ENCODE assay signal across 15 cellular contexts in genomic region chr6:84065718-84066290, GRCh38. TPM values are rescaled to one million over a fixed set of nuclear protein-coding genes. Genes with fewer than 3 reads are reported as not detected.
DNase-seq lines count a peak whose midpoint lies in the region; ATAC-seq, FAIRE-seq and TF ChIP-seq lines count a peak whose summit lies in the region.
"Had no signal": no experiment of that assay in that cellular context is flagged by ENCODE, and none has a peak within 500 bp of the region (broad histone marks: within the 10 kb centered on the region; RNA-seq: fewer than 3 reads in every experiment).

No MANE protein-coding gene starts in this region.

- no peak for TF ChIP-seq RAD21 in IMR-90 (IDR thresholded peaks at IDR 0.05; ENCODE audit: low read length)

- no peak overlapping the region for H4K91ac ChIP-seq in IMR-90 (ENCODE audit: insufficient read depth, low read depth, low read length)

- WGBS in IMR-90 (ENCODE audit: extremely low coverage in 2 of 2, insufficient read length in 1 of 2), 2 experiments = no CpG with 5 or more reads among the region's 2 CpGs

- in situ Hi-C loops in IMR-90 (cut with MboI; ENCODE audit: low sequenced_read_pairs) = no loop called here

- H3K4me3 ChIP-seq in AG09309 (ENCODE audit: control insufficient read depth, low read depth, low read length) (no peak overlapping the region), IMR-90 (ENCODE audit: insufficient read depth, low read depth, low read length) (no peak overlapping the region), adipocyte (ENCODE audit: low read length) (no peak overlapping the region)
- H3K4me3 ChIP-seq: pancreas, testis had no signal

- H3K23ac ChIP-seq in IMR-90 (ENCODE audit: low read depth, low read length) = no peak overlapping the region

- H2BK15ac ChIP-seq in IMR-90 (ENCODE audit: low read depth, low read length) = no peak overlapping the region

- TF ChIP-seq CTCF in AG09309 (IDR thresholded peaks at IDR 0.05; ENCODE audit: control insufficient read depth, insufficient read depth, low read depth, low read length, missing control alignments) = no peak
- TF ChIP-seq CTCF in IMR-90 (conservative IDR thresholded peaks at IDR 0.05; ENCODE audit: low read depth, low read length) = no peak

- no peak overlapping the region for H3K18ac ChIP-seq in IMR-90 (ENCODE audit: low read depth, low read length)

- no peak overlapping the region for H3K27ac ChIP-seq in IMR-90 (ENCODE audit: insufficient read depth, low read length)
- H3K27ac ChIP-seq: pancreas, testis had no signal

- no peak overlapping the region for H2BK20ac ChIP-seq in IMR-90 (ENCODE audit: low read depth, low read length)

- H3K4me1 ChIP-seq in IMR-90 (ENCODE audit: control insufficient read depth, insufficient read depth, low read length) (no peaks in the 10 kb centered on the region), adipocyte (ENCODE audit: control insufficient read depth, insufficient read depth, low read length) (peaks cover 21% of the 10 kb centered on the region)
- H3K4me1 ChIP-seq: pancreas, testis had no signal

- H3K56ac ChIP-seq in IMR-90 (ENCODE audit: extremely low read depth, insufficient read depth, low read length) = no peak overlapping the region

- no peak for TF ChIP-seq POLR2A in IMR-90 (IDR thresholded peaks at IDR 0.05; ENCODE audit: low read depth, low read length)

- CTCF ChIA-PET in IMR-90 (lab: Yijun Ruan, JAX) = no interaction called here

- no peak overlapping the region for H4K5ac ChIP-seq in IMR-90 (ENCODE audit: low read depth, low read length)

- H3K27me3 ChIP-seq in IMR-90 (ENCODE audit: control insufficient read depth, insufficient read depth, low read length) (no peaks in the 10 kb centered on the region), adipocyte (replicated peaks; ENCODE audit: control insufficient read depth, insufficient read depth, low read length) (no peaks in the 10 kb centered on the region)
- H3K27me3 ChIP-seq: pancreas, testis had no signal

- BruUV-seq in IMR-90 (replicated peaks; lab: Mats Ljungman, UMichigan) = no TSS peak

- H3K9ac ChIP-seq in IMR-90 (ENCODE audit: low read depth, low read length) (no peak overlapping the region), adipocyte (ENCODE audit: low read length) (no peak overlapping the region)

- no peak overlapping the region for H2AFZ ChIP-seq in IMR-90 (replicated peaks; ENCODE audit: low read length, poor library complexity)

- H3K14ac ChIP-seq in IMR-90 (replicated peaks; ENCODE audit: low read depth, low read length) = no peak overlapping the region

- H4K20me1 ChIP-seq in IMR-90 (ENCODE audit: insufficient read depth, low read length) = no peaks in the 10 kb centered on the region

- H3K4me2 ChIP-seq in IMR-90 (ENCODE audit: low read depth, low read length) = no peak overlapping the region

- no peaks in the 10 kb centered on the region for H3K9me1 ChIP-seq in IMR-90 (ENCODE audit: insufficient read depth, low read length)

- H2BK5ac ChIP-seq in IMR-90 (ENCODE audit: low read depth, low read length, poor library complexity, severe bottlenecking) = no peak overlapping the region

- ATAC-seq in IMR-90 (ENCODE audit: low read depth) = no peak
- ATAC-seq: Right ventricle myocardium inferior had no signal

- H2AK5ac ChIP-seq in IMR-90 (ENCODE audit: low read depth, low read length) = no peak overlapping the region

- no peak overlapping the region for H3K4ac ChIP-seq in IMR-90 (ENCODE audit: low read depth, low read length)

- intact Hi-C loops in IMR-90 (cut with micrococcal nuclease) = no loop called here

- H2AK9ac ChIP-seq in IMR-90 (replicated peaks; ENCODE audit: low read depth, low read length, poor library complexity) = no peak overlapping the region

- no peaks in the 10 kb centered on the region for H3K79me1 ChIP-seq in IMR-90 (ENCODE audit: low read depth in 1 of 2, low read length in 2 of 2)

- dilution Hi-C loops in IMR-90 (cut with HindIII; ENCODE audit: low sequenced_read_pairs, unreplicated experiment) = no loop called here

- no peak overlapping the region for H4K8ac ChIP-seq in IMR-90 (ENCODE audit: low read depth in 2 of 2, low read length in 2 of 2)

- DNase-seq in AG09309 (ENCODE audit: low read depth) (peak; percentile 72), IMR-90 (peak; percentile 5), adipocyte (ENCODE audit: low read depth) (peak; percentile 56), T-helper 2 cell (no peak), NAMALWA (ENCODE audit: low spot score) (no peak)
- no peak for DNase-seq in activated naive CD4-positive, alpha-beta T cell (lab: John Stamatoyannopoulos, UW)
- no peak for DNase-seq in activated effector memory CD4-positive, alpha-beta T cell treated with anti-CD3 and anti-CD28 coated beads, Interleukin-2, amount 50 U/mL, for 16 hours
- DNase-seq: activated CD4-positive, alpha-beta T cell treated with anti-CD3 and anti-CD28 coated beads for 4 hours; activated gamma-delta T cell treated with Interleukin-2 at 50 U/mL for 16 hours; effector CD8-positive, alpha-beta T cell; NCI-H1694; pancreas; testis had no signal

- FAIRE-seq in islet of Langerhans (lab: Jason Lieb, UNC) = peak; percentile 38
- FAIRE-seq: pancreas had no signal

- POLR2A ChIA-PET in IMR-90 (lab: Charles Lee; ENCODE audit: unreplicated experiment) = no interaction called here

- H3K36me3 ChIP-seq in IMR-90 (ENCODE audit: control insufficient read depth, insufficient read depth, low read length) (no peaks in the 10 kb centered on the region), adipocyte (ENCODE audit: control insufficient read depth, insufficient read depth, low read length, severe bottlenecking) (no peaks in the 10 kb centered on the region)
- H3K36me3 ChIP-seq: pancreas had no signal

- H3K9me3 ChIP-seq in IMR-90 (ENCODE audit: control insufficient read depth, insufficient read depth, low read length) (no peaks in the 10 kb centered on the region), adipocyte (ENCODE audit: control insufficient read depth, low read length) (no peaks in the 10 kb centered on the region)
- H3K9me3 ChIP-seq: pancreas, testis had no signal

- no peak overlapping the region for H2BK120ac ChIP-seq in IMR-90 (ENCODE audit: low read depth, low read length)

TF ChIP-seq in IMR-90, 13 proteins besides CTCF, POLR2A, EP300 and RAD21:
- TF ChIP-seq MAFK (IDR thresholded peaks at IDR 0.05; ENCODE audit: low read depth, low read length) (no peak), MXI1 (IDR thresholded peaks at IDR 0.05; ENCODE audit: borderline replicate concordance, low read depth, low read length) (no peak), RFX5 (IDR thresholded peaks at IDR 0.05; ENCODE audit: low read depth, low read length) (no peak), ELK1 (IDR thresholded peaks at IDR 0.05; ENCODE audit: borderline replicate concordance, low read depth, low read length) (no peak), USF2 (IDR thresholded peaks at IDR 0.05; ENCODE audit: low read depth, low read length) (no peak), MAZ (IDR thresholded peaks at IDR 0.05; ENCODE audit: borderline replicate concordance, low read depth, low read length) (no peak), CEBPB (IDR thresholded peaks at IDR 0.05; ENCODE audit: low read depth, low read length) (no peak), FOS (IDR thresholded peaks at IDR 0.05; ENCODE audit: low read depth, low read length) (no peak), RCOR1 (IDR thresholded peaks at IDR 0.05; ENCODE audit: insufficient replicate concordance, low read length) (no peak), CHD1 (IDR thresholded peaks at IDR 0.05; ENCODE audit: low read depth, low read length) (no peak), SMC3 (IDR thresholded peaks at IDR 0.05; ENCODE audit: low read depth, low read length) (no peak), NFE2L2 (IDR thresholded peaks at IDR 0.05; ENCODE audit: low read depth, low read length) (no peak), BHLHE40 (IDR thresholded peaks at IDR 0.05; ENCODE audit: low read depth, low read length) (no peak)
TF ChIP-seq in IMR-90: peak in this region for 0.

RNA-seq across cellular contexts. Expression of gene MRAP2, which starts 32.2 kb away (rescaled TPM):
- under 0.01 TPM in 1 of 2 replicates, not detected in the other for total RNA-seq in IMR-90 (2012; rRNA removed)
- 0.03 and 0.04 TPM in 2 replicates for polyA plus RNA-seq in IMR-90 (2012; rRNA removed)
- 0.01 and 0.02 TPM in 2 replicates for polyA plus RNA-seq in IMR-90 (2012; cell fraction: cytosol; rRNA removed)
- 0.02 TPM in 1 of 2 replicates, not detected in the other for polyA plus RNA-seq in IMR-90 (2012; cell fraction: nucleus; rRNA removed; ENCODE audit: low replicate concordance)
- total RNA-seq: Right ventricle myocardium inferior had no signal

Comparison
In these comparisons a context has a peak if more than half of its experiments do, and no peak if none do; other contexts are left out.
1. DNase-seq: peak in AG09309 (single experiment), IMR-90 (single experiment) and adipocyte (single experiment); none in T-helper 2 cell (0 of 5), activated naive CD4-positive, alpha-beta T cell (0 of 4), activated effector memory CD4-positive, alpha-beta T cell treated with anti-CD3 and anti-CD28 coated beads, Interleukin-2, amount 50 U/mL, for 16 hours (single experiment) and NAMALWA (single experiment).